8 cellular contexts compared by ENCODE assay signal in genomic region chr3:180601688-180602666, GRCh38.
A peak's percentile ranks its signal among the peaks of the same experiment; 100 is the strongest.
DNase-seq lines count a peak whose midpoint lies in the region; ATAC-seq and TF ChIP-seq lines count a peak whose summit lies in the region.

Gene TTC14 (plus strand): TSS chr3:180602163. CDS start chr3:180602262, 99 bp downstream.

- peak; percentile 98 for ATAC-seq in HG03196 (IDR thresholded peaks at IDR 0.05; ENCODE audit: unreplicated experiment)
- ATAC-seq in central memory CD8-positive, alpha-beta T cell (replicated peaks; ENCODE audit: extremely low read depth, poor library complexity, severe bottlenecking): peak; percentile 96

- H3K27ac Mint-ChIP-seq in central memory CD8-positive, alpha-beta T cell (ENCODE audit: low read depth): peak within 1 kb of the TSS; percentile 97

- peaks cover 19% of the 10 kb centered on the region for H3K27me3 Mint-ChIP-seq in central memory CD8-positive, alpha-beta T cell

- no peaks in the 10 kb centered on the region for H3K9me3 Mint-ChIP-seq in central memory CD8-positive, alpha-beta T cell

- TF ChIP-seq POLR2A in GM18951 (IDR thresholded peaks at IDR 0.05; ENCODE audit: extremely low read depth, insufficient read depth, insufficient read length): peak; percentile 87

- peak; percentile 2 for TF ChIP-seq CTCF in AG09309 (IDR thresholded peaks at IDR 0.05; ENCODE audit: control insufficient read depth, insufficient read depth, low read depth, low read length, missing control alignments)

- peaks cover 42% of the 10 kb centered on the region for H3K36me3 Mint-ChIP-seq in central memory CD8-positive, alpha-beta T cell (ENCODE audit: insufficient read depth)

- H3K4me3 Mint-ChIP-seq in central memory CD8-positive, alpha-beta T cell: peak within 1 kb of the TSS; percentile 93

- peaks cover 28% of the 10 kb centered on the region for H3K4me1 Mint-ChIP-seq in central memory CD8-positive, alpha-beta T cell

- H3K4me3 ChIP-seq in AG09309 (ENCODE audit: control insufficient read depth, low read depth, low read length): peak within 1 kb of the TSS; percentile 72

- in situ Hi-C loops in GM18951 (cut with MboI; ENCODE audit: low sequenced_read_pairs, unreplicated experiment): no loop called here

- DNase-seq in AG09309 (ENCODE audit: low read depth): peak; percentile 80
- peak; percentile 97 for DNase-seq in NCI-H345 treated with DMSO at 0.1 percent for 48 hours (lab: John Stamatoyannopoulos, UW; ENCODE audit: unreplicated experiment)
- peak; percentile 86 for DNase-seq in activated CD4-positive, CD25-positive, alpha-beta regulatory T cell treated with anti-CD3 and anti-CD28 coated beads, Interleukin-2, amount 50 U/mL, for 16 hours (ENCODE audit: low read depth, low spot score)
- peak; percentile 85 to 90 for DNase-seq in central memory CD8-positive, alpha-beta T cell (ENCODE audit: low spot score in 2 of 2)
- peak; percentile 97 for DNase-seq in islet precursor cell
- peak; percentile 88 to 92 (median 91) for DNase-seq in stimulated activated CD4-positive, alpha-beta T cell treated with anti-CD3 and anti-CD28 coated beads, Interleukin-12 subunit alpha, Interleukin-12 subunit beta, amount 100 ng/mL, for 48 hours (ENCODE audit: low read depth in 2 of 3, low spot score in 1 of 3)

Comparison
In these comparisons a context has a peak if more than half of its experiments do, and no peak if none do; other contexts are left out.
1. Peak in every context shown above with its lines: DNase-seq, ATAC-seq and H3K4me3 ChIP-seq.